In the genomic region with DNA sequence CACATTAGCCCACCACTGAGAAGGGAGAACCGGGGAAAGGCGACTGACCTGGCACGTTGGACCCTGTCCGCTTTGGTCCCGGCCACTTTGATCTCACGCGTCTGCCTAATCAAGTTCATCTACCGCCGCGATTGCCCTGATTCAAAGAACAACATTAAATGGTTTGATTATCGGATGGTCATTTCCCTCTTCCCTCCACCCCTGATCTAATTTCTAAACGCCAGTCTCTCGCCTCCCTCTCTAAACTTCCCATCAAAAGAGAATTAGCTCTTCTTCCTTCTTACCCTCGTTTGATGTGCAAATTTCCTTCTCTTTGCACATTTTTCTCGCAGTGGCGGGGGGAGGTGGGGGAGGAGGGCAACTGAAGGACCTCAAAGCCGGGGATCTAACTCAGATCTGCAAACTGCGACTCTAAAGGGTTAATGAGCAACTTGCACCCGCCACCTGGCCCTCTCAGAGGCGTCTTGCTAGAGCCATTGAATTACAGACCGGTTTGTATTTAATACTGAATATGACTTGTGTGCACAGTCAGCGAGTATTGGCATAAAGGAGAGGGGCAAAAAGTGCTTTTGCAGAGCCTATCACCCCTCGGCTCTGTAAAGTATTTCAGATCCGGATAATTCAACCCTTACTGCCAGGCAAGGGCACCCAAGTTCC, we compare ENCODE assay signal across 8 cellular contexts. TPM values are rescaled to one million over a fixed set of nuclear protein-coding genes. Genes with fewer than 3 reads are reported as not detected.
A peak's percentile ranks its signal among the peaks of the same experiment; 100 is the strongest.
DNase-seq lines count a peak whose midpoint lies in the region; ATAC-seq and TF ChIP-seq lines count a peak whose summit lies in the region.

No MANE protein-coding gene starts in this region.

- peaks cover 14% of the 10 kb centered on the region in 2 donors for H3K4me1 Mint-ChIP-seq in natural killer cell treated with Interleukin-12 subunit alpha and Interleukin-12 subunit beta and Interleukin-15 and Interleukin-18, amount 100 ng/mL, for 72 hours (ENCODE audit: low read depth in 2 of 2)

- no peak overlapping the region for H3K27ac Mint-ChIP-seq in natural killer cell treated with Interleukin-12 subunit alpha and Interleukin-12 subunit beta and Interleukin-15 and Interleukin-18, amount 100 ng/mL, for 72 hours

- H3K27ac ChIP-seq in esophagus muscularis mucosa (replicated peaks in 1 of 4): no peak overlapping the region

- H3K9me3 ChIP-seq in esophagus muscularis mucosa: no peaks in the 10 kb centered on the region

- no peak for ATAC-seq in natural killer cell treated with Interleukin-12 subunit alpha and Interleukin-12 subunit beta and Interleukin-15 and Interleukin-18, amount 100 ng/mL, for 72 hours
- ATAC-seq in HG03039 (IDR thresholded peaks at IDR 0.05; ENCODE audit: unreplicated experiment): no peak

- H3K27me3 Mint-ChIP-seq in natural killer cell treated with Interleukin-12 subunit alpha and Interleukin-12 subunit beta and Interleukin-15 and Interleukin-18, amount 100 ng/mL, for 72 hours: peaks cover 48 to 67% of the 10 kb centered on the region in 2 donors

- peaks cover 4% of the 10 kb centered on the region for H3K36me3 Mint-ChIP-seq in natural killer cell treated with Interleukin-12 subunit alpha and Interleukin-12 subunit beta and Interleukin-15 and Interleukin-18, amount 100 ng/mL, for 72 hours

- WGBS in esophagus muscularis mucosa: 5% methylated on average over 21 of the region's 24 CpGs

- H3K36me3 ChIP-seq in BJ (ENCODE audit: control insufficient read depth, insufficient read depth, low read length) (peaks cover 6% of the 10 kb centered on the region), esophagus muscularis mucosa (no peaks in the 10 kb centered on the region)

- H3K27me3 ChIP-seq in BJ (ENCODE audit: control insufficient read depth, insufficient read depth, low read length) (no peaks in the 10 kb centered on the region), esophagus muscularis mucosa (peaks cover 0 to 63% (median 14%) of the 10 kb centered on the region in 4 donors)

- peaks cover 10 to 29% (median 26%) of the 10 kb centered on the region in 4 donors for H3K4me1 ChIP-seq in esophagus muscularis mucosa

- DNase-seq in BJ (ENCODE audit: low read depth) (no peak), NCI-H2227 (lab: John Stamatoyannopoulos, UW; ENCODE audit: unreplicated experiment) (peak; percentile 36), esophagus muscularis mucosa (ENCODE audit: extremely low spot score) (no peak), SHP77 (lab: John Stamatoyannopoulos, UW) (no peak), DMS153 (lab: John Stamatoyannopoulos, UW) (no peak), LoVo (ENCODE audit: low spot score) (no peak)
- DNase-seq in natural killer cell treated with Interleukin-12 subunit alpha and Interleukin-12 subunit beta and Interleukin-15 and Interleukin-18, amount 100 ng/mL, for 72 hours (ENCODE audit: low spot score): no peak

- POLR2A ChIA-PET in BJ (lab: Charles Lee): interaction anchor here (0.6 to 2.6 kb wide), 11 partner anchors 137 to 1988 kb away, joined by 3 to 20 read pairs (median 5); no protein-coding TSS in a partner anchor

- no peaks in the 10 kb centered on the region for H3K9me3 Mint-ChIP-seq in natural killer cell treated with Interleukin-12 subunit alpha and Interleukin-12 subunit beta and Interleukin-15 and Interleukin-18, amount 100 ng/mL, for 72 hours

- CTCF ChIA-PET in BJ (lab: Yijun Ruan, JAX): interaction anchor here (0.6 to 4.5 kb wide), 14 partner anchors 15 to 258 kb away, joined by 3 to 76 read pairs (median 5); no protein-coding TSS in a partner anchor

- intact Hi-C loops in esophagus muscularis mucosa (cut with DNase I): no loop called here

- H3K4me3 ChIP-seq in BJ (ENCODE audit: low read depth, low read length) (peak overlapping the region; percentile 97), esophagus muscularis mucosa (peak overlapping the region; percentile 51 to 53 (median 51))

- TF ChIP-seq EP300 in esophagus muscularis mucosa (IDR thresholded peaks at IDR 0.05): no peak

- H3K4me3 Mint-ChIP-seq in natural killer cell treated with Interleukin-12 subunit alpha and Interleukin-12 subunit beta and Interleukin-15 and Interleukin-18, amount 100 ng/mL, for 72 hours: peak overlapping the region; percentile 73

- TF ChIP-seq CTCF in BJ (IDR thresholded peaks at IDR 0.05; ENCODE audit: insufficient read depth, low read depth, low read length) (no peak), esophagus muscularis mucosa (IDR thresholded peaks at IDR 0.05) (no peak)

- TF ChIP-seq POLR2A in esophagus muscularis mucosa (IDR thresholded peaks at IDR 0.05; ENCODE audit: low read depth): no peak

RNA-seq across cellular contexts. Expression of gene DKK1, which starts 0.6 kb away (rescaled TPM):
- polyA plus RNA-seq in BJ (2011; rRNA removed): 575 and 1,028 TPM in 2 replicates
- polyA minus RNA-seq in BJ (2011; rRNA and poly(A)+ RNA removed): 192 and 338 TPM in 2 replicates
- total RNA-seq in esophagus muscularis mucosa: 1 to 10 TPM in 2 of 4 donors, under 1 TPM in 1, not detected in 1; 0.69 to 4.1 (median 2.3) TPM
- not detected for total RNA-seq in natural killer cell treated with Interleukin-12 subunit alpha and Interleukin-12 subunit beta and Interleukin-15 and Interleukin-18, amount 100 ng/mL, for 72 hours
